17 cellular contexts compared by ENCODE assay signal in genomic region chr16:71727545-71728324, GRCh38. TPM values are rescaled to one million over a fixed set of nuclear protein-coding genes. Genes with fewer than 3 reads are reported as not detected.
DNase-seq lines count a peak whose midpoint lies in the region; ATAC-seq, FAIRE-seq and TF ChIP-seq lines count a peak whose summit lies in the region.
"Had no signal": no experiment of that assay in that cellular context is flagged by ENCODE, and none has a peak within 500 bp of the region (broad histone marks: within the 10 kb centered on the region; RNA-seq: fewer than 3 reads in every experiment).

No MANE protein-coding gene starts in this region.

- H3K4me1 ChIP-seq in GM12878 (ENCODE audit: control insufficient read depth, insufficient read depth, low read length) (peaks cover 9% of the 10 kb centered on the region; the same call in 1 of the 2 replicates), spleen (peaks cover 4 to 46% (median 36%) of the 10 kb centered on the region in 6 donors), BE2C (no peaks in the 10 kb centered on the region)

- no peak for TF ChIP-seq RAD21 in GM12878 (IDR thresholded peaks at IDR 0.05; ENCODE audit: insufficient read depth, low read depth, low read length)

- WGBS in GM12878 (ENCODE audit: insufficient coverage, insufficient replicate concordance, low lambda C conversion rate, missing lambda C conversion rate): 9% methylated on average over 8 of the region's 8 CpGs
- WGBS in spleen, 5 donors: 64 to 74% (median 71%) methylated on average over 8 of the region's 8 CpGs

- H3K9me3 ChIP-seq in GM12878 (replicated peaks; ENCODE audit: control insufficient read depth, insufficient read depth, low read length) (no peaks in the 10 kb centered on the region), spleen (no peaks in the 10 kb centered on the region), BE2C (no peaks in the 10 kb centered on the region)
- H3K9me3 ChIP-seq: suprapubic skin had no signal

- SMC1A ChIA-PET in GM12878 (lab: Charles Lee; ENCODE audit: uncharacterized antibody, unreplicated experiment): interaction anchor here (1.4 kb wide), 2 partner anchors 10 to 25 kb away, joined by 3 to 6 read pairs; no protein-coding TSS in a partner anchor

- DNase-seq in GM12865 (ENCODE audit: low read depth) (peak; percentile 31), NAMALWA (ENCODE audit: low spot score) (peak; percentile 78), GM12878 (ENCODE audit: low read depth, low spot score) (no peak), spleen (no peak), iPS-NIHi7 (ENCODE audit: extremely low spot score) (no peak), BE2C (no peak), SHP77 (lab: John Stamatoyannopoulos, UW) (no peak), H4 (ENCODE audit: low spot score) (no peak)
- DNase-seq: CD8-positive, alpha-beta memory T cell; HFFc6; IMR-90; NCI-H1092; NCI-H2081 treated with DMSO at 0.1 percent for 48 hours; NCI-H510A; stimulated activated CD4-positive, alpha-beta T cell treated with anti-CD3 and anti-CD28 coated beads, Interleukin-2, amount 100 ng/mL, for 24 hours had no signal

- H3K4me3 ChIP-seq in GM12865 (ENCODE audit: low read depth, low read length): no peak overlapping the region
- no peak overlapping the region for H3K4me3 ChIP-seq in GM12878
- H3K4me3 ChIP-seq in spleen: no peak overlapping the region
- H3K4me3 ChIP-seq in BE2C (ENCODE audit: low read depth, low read length): no peak overlapping the region
- H3K4me3 ChIP-seq: suprapubic skin had no signal

- H3K4me2 ChIP-seq in GM12878 (ENCODE audit: control insufficient read depth, insufficient read depth): no peak overlapping the region

- intact Hi-C loops in GM12878 (cut with micrococcal nuclease; ENCODE audit: unreplicated experiment): no loop called here
- intact Hi-C loops in spleen (cut with DNase I; ENCODE audit: low total_unique reads): no loop called here

- no peak for TF ChIP-seq EP300 in GM12878 (IDR thresholded peaks at IDR 0.05; ENCODE audit: borderline replicate concordance in 1 of 2, control insufficient read depth in 1 of 2, low read depth in 2 of 2, low read length in 2 of 2)

- no peaks in the 10 kb centered on the region for H3K27me3 ChIP-seq in GM12878 (replicated peaks in 1 of 2; ENCODE audit: control insufficient read depth in 2 of 2, insufficient read depth in 2 of 2, low read length in 1 of 2)
- H3K27me3 ChIP-seq in spleen (replicated peaks in 1 of 7): peaks cover 0 to 5% (median 0%) of the 10 kb centered on the region in 7 donors
- H3K27me3 ChIP-seq in BE2C: no peaks in the 10 kb centered on the region
- H3K27me3 ChIP-seq: suprapubic skin had no signal

- H3K36me3 ChIP-seq in GM12878 (ENCODE audit: control insufficient read depth in 2 of 2, insufficient read depth in 2 of 2, low read length in 1 of 2): peaks cover 4 to 5% of the 10 kb centered on the region in 2 experiments
- peaks cover 0 to 30% (median 21%) of the 10 kb centered on the region in 6 donors for H3K36me3 ChIP-seq in spleen
- H3K36me3 ChIP-seq in BE2C: peaks cover 14% of the 10 kb centered on the region

- FAIRE-seq in GM12878 (lab: Jason Lieb, UNC): no peak
- FAIRE-seq: colon had no signal

- RAD21 ChIA-PET in GM12878 (lab: Charles Lee; ENCODE audit: unreplicated experiment): no interaction called here

- H4K20me1 ChIP-seq in GM12878 (ENCODE audit: control insufficient read depth, insufficient read depth): no peaks in the 10 kb centered on the region

- no peak overlapping the region for H2AFZ ChIP-seq in GM12878 (ENCODE audit: control insufficient read depth, low read depth, low read length)

- ATAC-seq in GM12878: no peak

- CTCF ChIA-PET in GM12878 (lab: Yijun Ruan, JAX): interaction anchor here (0.8 to 1.0 kb wide), 2 partner anchors 10 to 234 kb away, joined by 3 to 6 read pairs; no protein-coding TSS in a partner anchor

- peak overlapping the region; percentile 20 for H3K27ac ChIP-seq in GM12878 (ENCODE audit: control insufficient read depth, insufficient read depth)
- H3K27ac ChIP-seq in spleen: peak overlapping the region; percentile 9 to 82 (median 76)
- H3K27ac ChIP-seq: suprapubic skin had no signal

- TF ChIP-seq POLR2A in GM12878 (IDR thresholded peaks at IDR 0.05; ENCODE audit: low read depth, low read length) (no peak), spleen (IDR thresholded peaks at IDR 0.05) (no peak)

- TF ChIP-seq CTCF in GM12865 (IDR thresholded peaks at IDR 0.05; ENCODE audit: insufficient read depth, low read depth, low read length, missing control alignments): no peak
- TF ChIP-seq CTCF in GM12878 (IDR thresholded peaks at IDR 0.05 in 2 of 3, conservative IDR thresholded peaks at IDR 0.05 in 1 of 3; ENCODE audit: control insufficient read depth in 2 of 3, extremely low read depth in 1 of 3, insufficient read depth in 1 of 3, low read depth in 3 of 3, low read length in 3 of 3): no peak
- TF ChIP-seq CTCF in spleen (IDR thresholded peaks at IDR 0.05 in 8 of 11, conservative IDR thresholded peaks at IDR 0.05 in 3 of 11): no peak
- no peak for TF ChIP-seq CTCF in BE2C (IDR thresholded peaks at IDR 0.05; ENCODE audit: low read depth, low read length)

- H3K9ac ChIP-seq in GM12878 (ENCODE audit: control insufficient read depth, insufficient read depth, low read length): no peak overlapping the region

- no peaks in the 10 kb centered on the region for H3K79me2 ChIP-seq in GM12878 (ENCODE audit: control insufficient read depth, insufficient read depth, low read length)

- POLR2A ChIA-PET in GM12878 (lab: Charles Lee): interaction anchor here (0.7 to 1.2 kb wide), 2 partner anchors 163 to 263 kb away, joined by 3 read pairs; no protein-coding TSS in a partner anchor

- in situ Hi-C loops in GM12878 (cut with MboI): no loop called here

- no TSS peak for BruUV-seq in GM12878 (replicated peaks; lab: Mats Ljungman, UMichigan)

TF ChIP-seq in GM12878, 131 proteins besides CTCF, POLR2A, EP300 and RAD21 (continues in another document):
- TF ChIP-seq POLR2AphosphoS2 (IDR thresholded peaks at IDR 0.05; ENCODE audit: low read depth, low read length): 0 out of 2 replicates have a peak, but pooled peaks have one; percentile 23
- TF ChIP-seq TCF12 (IDR thresholded peaks at IDR 0.05; ENCODE audit: low read depth, low read length): 0 out of 2 replicates have a peak, but pooled peaks have one; percentile 13
- no peak for TF ChIP-seq MAX (IDR thresholded peaks at IDR 0.05; ENCODE audit: low read depth, low read length)
- TF ChIP-seq, protein P1, sequence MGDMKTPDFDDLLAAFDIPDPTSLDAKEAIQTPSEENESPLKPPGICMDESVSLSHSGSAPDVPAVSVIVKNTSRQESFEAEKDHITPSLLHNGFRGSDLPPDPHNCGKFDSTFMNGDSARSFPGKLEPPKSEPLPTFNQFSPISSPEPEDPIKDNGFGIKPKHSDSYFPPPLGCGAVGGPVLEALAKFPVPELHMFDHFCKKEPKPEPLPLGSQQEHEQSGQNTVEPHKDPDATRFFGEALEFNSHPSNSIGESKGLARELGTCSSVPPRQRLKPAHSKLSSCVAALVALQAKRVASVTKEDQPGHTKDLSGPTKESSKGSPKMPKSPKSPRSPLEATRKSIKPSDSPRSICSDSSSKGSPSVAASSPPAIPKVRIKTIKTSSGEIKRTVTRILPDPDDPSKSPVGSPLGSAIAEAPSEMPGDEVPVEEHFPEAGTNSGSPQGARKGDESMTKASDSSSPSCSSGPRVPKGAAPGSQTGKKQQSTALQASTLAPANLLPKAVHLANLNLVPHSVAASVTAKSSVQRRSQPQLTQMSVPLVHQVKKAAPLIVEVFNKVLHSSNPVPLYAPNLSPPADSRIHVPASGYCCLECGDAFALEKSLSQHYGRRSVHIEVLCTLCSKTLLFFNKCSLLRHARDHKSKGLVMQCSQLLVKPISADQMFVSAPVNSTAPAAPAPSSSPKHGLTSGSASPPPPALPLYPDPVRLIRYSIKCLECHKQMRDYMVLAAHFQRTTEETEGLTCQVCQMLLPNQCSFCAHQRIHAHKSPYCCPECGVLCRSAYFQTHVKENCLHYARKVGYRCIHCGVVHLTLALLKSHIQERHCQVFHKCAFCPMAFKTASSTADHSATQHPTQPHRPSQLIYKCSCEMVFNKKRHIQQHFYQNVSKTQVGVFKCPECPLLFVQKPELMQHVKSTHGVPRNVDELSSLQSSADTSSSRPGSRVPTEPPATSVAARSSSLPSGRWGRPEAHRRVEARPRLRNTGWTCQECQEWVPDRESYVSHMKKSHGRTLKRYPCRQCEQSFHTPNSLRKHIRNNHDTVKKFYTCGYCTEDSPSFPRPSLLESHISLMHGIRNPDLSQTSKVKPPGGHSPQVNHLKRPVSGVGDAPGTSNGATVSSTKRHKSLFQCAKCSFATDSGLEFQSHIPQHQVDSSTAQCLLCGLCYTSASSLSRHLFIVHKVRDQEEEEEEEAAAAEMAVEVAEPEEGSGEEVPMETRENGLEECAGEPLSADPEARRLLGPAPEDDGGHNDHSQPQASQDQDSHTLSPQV (IDR thresholded peaks at IDR 0.05): no peak
- peak; percentile 66; the same call in 1 of the 2 replicates for TF ChIP-seq TCF3 (IDR thresholded peaks at IDR 0.05; ENCODE audit: borderline replicate concordance, insufficient read depth, low read depth, low read length)
- no peak for TF ChIP-seq TBL1XR1 (IDR thresholded peaks at IDR 0.05; ENCODE audit: low read depth, low read length)
- no peak for TF ChIP-seq NR2C1 (IDR thresholded peaks at IDR 0.05)

RNA-seq across cellular contexts. Expression of gene PHLPP2, which starts 3.2 kb away (rescaled TPM):
- total RNA-seq in GM12878 (2013; cell fraction: nucleolus; rRNA removed): 12.3 and 13.2 TPM in 2 replicates
- total RNA-seq in GM12878 (2014; rRNA removed) (7.2 and 8.9 TPM in 2 replicates), GM12878 (2014; rRNA removed; fragmentation: Illumina TruSeq; extraction: Trizol) (6.7 and 7.0 TPM in 2 replicates), GM12878 (2021) (10.8 and 13.2 TPM in 2 replicates), spleen (10 to 100 TPM in 2 of 7 donors, 1 to 10 TPM in 5; 5.8 to 10.9 (median 8.7) TPM)
- polyA plus RNA-seq in GM12878 (2011; ENCODE audit: low read depth): 2.9 TPM
- polyA plus RNA-seq in GM12878 (2011; rRNA removed) (7.6 and 8.3 TPM in 2 replicates), GM12878 (2014; fragmentation: Illumina TruSeq; extraction: Trizol) (9.3 and 9.9 TPM in 2 replicates), GM12878 (2014; fragmentation: Nextera tagmentation; extraction: Ambion mirVana) (1 to 10 TPM; 1.0 to 3.0 TPM), GM12878 (2014; rRNA removed) (8.2 and 8.5 TPM in 2 replicates), GM12878 (2016; fragmentation: Nextera tagmentation; extraction: Ambion mirVana) (1 to 10 TPM; 3.2 to 3.8 TPM), spleen (1 to 10 TPM; 1.0 to 1.6 (median 1.1) TPM)
- polyA plus RNA-seq in GM12878 (2011; cell fraction: cytosol; rRNA removed): 6.7 TPM in 2 replicates
- 5.7 and 6.2 TPM in 2 replicates for polyA plus RNA-seq in GM12878 (2011; cell fraction: nucleus; rRNA removed)
- polyA plus RNA-seq in GM12878 (2012): 3.3 and 3.5 TPM in 2 replicates
- polyA minus RNA-seq in GM12878 (2011; rRNA and poly(A)+ RNA removed): 18.3 and 22.1 TPM in 2 replicates
- 7.4 and 7.9 TPM in 2 replicates for polyA minus RNA-seq in GM12878 (2011; cell fraction: cytosol; rRNA and poly(A)+ RNA removed)
- 4.8 and 7.7 TPM in 2 replicates for polyA minus RNA-seq in GM12878 (2011; cell fraction: nucleus; rRNA and poly(A)+ RNA removed)
- polyA plus RNA-seq in BE2C (2012; ENCODE audit: insufficient read depth, insufficient read length, low read depth): 0.57 TPM
- 1.8 and 3.8 TPM in 2 replicates for total RNA-seq in H4 (2014; rRNA removed; shearing (Covaris generic))

Comparison
In these comparisons a context has a peak if more than half of its experiments do, and no peak if none do; other contexts are left out.
1. DNase-seq: peak in GM12865 (single experiment) and NAMALWA (single experiment); none in GM12878 (single experiment), spleen (single experiment), iPS-NIHi7 (single experiment), BE2C (single experiment), SHP77 (0 of 2) and H4 (single experiment).